18 cellular contexts compared by ENCODE assay signal in the genomic region with DNA sequence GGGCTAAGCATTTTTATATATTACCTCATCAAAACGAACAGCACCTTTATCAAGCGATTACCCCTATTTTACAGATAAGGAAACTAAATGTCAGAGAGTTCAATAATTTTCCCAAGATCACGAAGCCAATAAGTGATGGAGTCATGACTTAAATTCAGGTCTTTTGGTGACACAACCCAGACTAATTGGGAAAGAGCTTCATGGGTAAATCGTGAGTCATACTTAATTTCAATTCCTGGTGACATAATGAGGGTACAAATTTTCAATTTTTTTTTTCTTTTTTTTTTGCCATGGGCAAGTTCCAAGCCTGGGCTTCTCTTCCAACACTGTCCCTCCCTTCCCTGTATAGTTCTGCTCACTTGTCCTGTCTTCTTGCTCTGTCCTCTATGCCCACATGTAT. TPM values are rescaled to one million over a fixed set of nuclear protein-coding genes. Genes with fewer than 3 reads are reported as not detected.
DNase-seq lines count a peak whose midpoint lies in the region; ATAC-seq and TF ChIP-seq lines count a peak whose summit lies in the region.
"Had no signal": no experiment of that assay in that cellular context is flagged by ENCODE, and none has a peak within 500 bp of the region (broad histone marks: within the 10 kb centered on the region; RNA-seq: fewer than 3 reads in every experiment).

No MANE protein-coding gene starts in this region.

- H3K27me3 ChIP-seq in CD8-positive, alpha-beta T cell (ENCODE audit: insufficient read depth, low read length) = no peaks in the 10 kb centered on the region
- H3K27me3 ChIP-seq in Peyer's patch (no peaks in the 10 kb centered on the region), body of pancreas (no peaks in the 10 kb centered on the region)
- H3K27me3 ChIP-seq: gastrocnemius medialis had no signal

- H3K9me3 Mint-ChIP-seq in CD8-positive, alpha-beta T cell = no peaks in the 10 kb centered on the region
- H3K9me3 Mint-ChIP-seq in central memory CD8-positive, alpha-beta T cell = no peaks in the 10 kb centered on the region
- H3K9me3 Mint-ChIP-seq in activated CD8-positive, alpha-beta memory T cell treated with anti-CD3 and anti-CD28 coated beads, Interleukin-2, amount 10 ng/mL, durations not matched to agents 7 days and 5 days (ENCODE audit: low read depth) = no peaks in the 10 kb centered on the region

- H3K27ac Mint-ChIP-seq in CD8-positive, alpha-beta T cell = peak overlapping the region; percentile 96
- H3K27ac Mint-ChIP-seq in central memory CD8-positive, alpha-beta T cell (ENCODE audit: low read depth) = peak overlapping the region; percentile 88
- no peak overlapping the region for H3K27ac Mint-ChIP-seq in activated CD8-positive, alpha-beta memory T cell treated with anti-CD3 and anti-CD28 coated beads, Interleukin-2, amount 10 ng/mL, durations not matched to agents 7 days and 5 days

- DNase-seq in SIG-M5 treated with dmso at 0.1 percent for 504 hours (lab: John Stamatoyannopoulos, UW; ENCODE audit: unreplicated experiment) (peak; percentile 58), SIG-M5 (lab: John Stamatoyannopoulos, UW) (no peak), Peyer's patch (no peak), iPS-NIHi11 (ENCODE audit: low spot score) (no peak), body of pancreas (no peak)
- no peak for DNase-seq in CD8-positive, alpha-beta T cell
- no peak for DNase-seq in central memory CD8-positive, alpha-beta T cell (ENCODE audit: low spot score in 2 of 2)
- no peak for DNase-seq in activated CD8-positive, alpha-beta memory T cell treated with anti-CD3 and anti-CD28 coated beads, Interleukin-2, amount 10 ng/mL, durations not matched to agents 7 days and 5 days
- DNase-seq: 8988T, activated gamma-delta T cell, gastrocnemius medialis, NCI-H1105, right cardiac atrium had no signal

- POLR2A ChIA-PET in CD8-positive, alpha-beta T cell (lab: Charles Lee) = interaction anchor here (0.8 to 9.2 kb wide), 10 partner anchors 8 to 115 kb away, joined by 3 to 75 read pairs (median 6); a partner anchor contains a TSS

- intact Hi-C loops in CD8-positive, alpha-beta T cell (cut with DNase I, micrococcal nuclease) = loop anchor here (2.0 to 5.0 kb wide), 4 partner anchors 18 to 1515 kb away; a partner anchor contains a TSS
- intact Hi-C loops in body of pancreas (cut with DNase I) = no loop called here

- H3K4me1 ChIP-seq in CD8-positive, alpha-beta T cell (ENCODE audit: insufficient read depth, low read length) = peaks cover 46% of the 10 kb centered on the region
- H3K4me1 ChIP-seq in Peyer's patch (peaks cover 0 to 7% (median 4%) of the 10 kb centered on the region in 4 donors), body of pancreas (peaks cover 17% of the 10 kb centered on the region)
- H3K4me1 ChIP-seq: gastrocnemius medialis had no signal

- 70 to 75% methylated on average over 4 of the region's 4 CpGs for WGBS in body of pancreas, 2 donors

- no peaks in the 10 kb centered on the region for H3K27me3 Mint-ChIP-seq in CD8-positive, alpha-beta T cell (ENCODE audit: low read depth)
- H3K27me3 Mint-ChIP-seq in central memory CD8-positive, alpha-beta T cell = no peaks in the 10 kb centered on the region
- peaks cover 27% of the 10 kb centered on the region for H3K27me3 Mint-ChIP-seq in activated CD8-positive, alpha-beta memory T cell treated with anti-CD3 and anti-CD28 coated beads, Interleukin-2, amount 10 ng/mL, durations not matched to agents 7 days and 5 days

- CTCF ChIA-PET in CD8-positive, alpha-beta T cell (lab: Charles Lee) = interaction anchor here (0.9 to 18.7 kb wide), 7 partner anchors 15 to 131 kb away, joined by 3 to 628 read pairs (median 3); a partner anchor contains a TSS
- CTCF ChIA-PET in activated CD8-positive, alpha-beta memory T cell treated with anti-CD3 and anti-CD28 coated beads, Interleukin-2, amount 10 ng/mL, durations not matched to agents 7 days and 5 days (lab: Charles Lee) = interaction anchor here (1.1 to 15.8 kb wide), 8 partner anchors 8 to 131 kb away, joined by 3 to 488 read pairs (median 14); a partner anchor contains a TSS

- peak overlapping the region; percentile 51 for H3K27ac ChIP-seq in CD8-positive, alpha-beta T cell (ENCODE audit: low read depth, low read length)
- peak overlapping the region in 3 of 4 donors; percentile 22 to 73 (median 72) for H3K27ac ChIP-seq in Peyer's patch
- no peak overlapping the region for H3K27ac ChIP-seq in body of pancreas
- H3K27ac ChIP-seq: cardiac muscle cell, gastrocnemius medialis had no signal

- H3K4me3 Mint-ChIP-seq in CD8-positive, alpha-beta T cell = no peak overlapping the region
- H3K4me3 Mint-ChIP-seq in central memory CD8-positive, alpha-beta T cell = no peak overlapping the region
- H3K4me3 Mint-ChIP-seq in activated CD8-positive, alpha-beta memory T cell treated with anti-CD3 and anti-CD28 coated beads, Interleukin-2, amount 10 ng/mL, durations not matched to agents 7 days and 5 days = no peak overlapping the region

- H3K4me3 ChIP-seq in CD8-positive, alpha-beta T cell (ENCODE audit: low read depth, low read length) = no peak overlapping the region
- no peak overlapping the region for H3K4me3 ChIP-seq in Peyer's patch
- no peak overlapping the region for H3K4me3 ChIP-seq in body of pancreas
- H3K4me3 ChIP-seq: cardiac muscle cell, gastrocnemius medialis had no signal

- no peak for TF ChIP-seq CTCF in CD8-positive, alpha-beta T cell (IDR thresholded peaks at IDR 0.05)
- TF ChIP-seq CTCF in Peyer's patch (IDR thresholded peaks at IDR 0.05) = no peak
- TF ChIP-seq CTCF in body of pancreas (IDR thresholded peaks at IDR 0.05) = no peak

- no peaks in the 10 kb centered on the region for H3K36me3 ChIP-seq in CD8-positive, alpha-beta T cell (ENCODE audit: insufficient read depth, low read length)
- H3K36me3 ChIP-seq in Peyer's patch = no peaks in the 10 kb centered on the region
- no peaks in the 10 kb centered on the region for H3K36me3 ChIP-seq in body of pancreas (replicated peaks in 1 of 2; ENCODE audit: insufficient read depth in 1 of 2, low read depth in 2 of 2)
- H3K36me3 ChIP-seq: cardiac muscle cell, gastrocnemius medialis had no signal

- H3K4me1 Mint-ChIP-seq in CD8-positive, alpha-beta T cell (ENCODE audit: low read depth) = peaks cover 72% of the 10 kb centered on the region
- peaks cover 55% of the 10 kb centered on the region for H3K4me1 Mint-ChIP-seq in central memory CD8-positive, alpha-beta T cell
- peaks cover 94% of the 10 kb centered on the region for H3K4me1 Mint-ChIP-seq in activated CD8-positive, alpha-beta memory T cell treated with anti-CD3 and anti-CD28 coated beads, Interleukin-2, amount 10 ng/mL, durations not matched to agents 7 days and 5 days

- H3K9me3 ChIP-seq in CD8-positive, alpha-beta T cell (ENCODE audit: low read length) = no peaks in the 10 kb centered on the region
- H3K9me3 ChIP-seq in Peyer's patch (no peaks in the 10 kb centered on the region), body of pancreas (no peaks in the 10 kb centered on the region)
- H3K9me3 ChIP-seq: gastrocnemius medialis had no signal

- H3K36me3 Mint-ChIP-seq in CD8-positive, alpha-beta T cell = no peaks in the 10 kb centered on the region
- H3K36me3 Mint-ChIP-seq in central memory CD8-positive, alpha-beta T cell (ENCODE audit: insufficient read depth) = peaks cover 5% of the 10 kb centered on the region
- H3K36me3 Mint-ChIP-seq in activated CD8-positive, alpha-beta memory T cell treated with anti-CD3 and anti-CD28 coated beads, Interleukin-2, amount 10 ng/mL, durations not matched to agents 7 days and 5 days = no peaks in the 10 kb centered on the region

- ATAC-seq in CD8-positive, alpha-beta T cell = no peak
- ATAC-seq in central memory CD8-positive, alpha-beta T cell (replicated peaks; ENCODE audit: extremely low read depth, poor library complexity, severe bottlenecking) = no peak
- ATAC-seq in activated CD8-positive, alpha-beta memory T cell treated with anti-CD3 and anti-CD28 coated beads, Interleukin-2, amount 10 ng/mL, durations not matched to agents 7 days and 5 days = no peak
- ATAC-seq in body of pancreas = no peak
- ATAC-seq: gastrocnemius medialis, SK-N-SH treated with all-trans-retinoic acid at 6 μM for 48 hours had no signal

- TF ChIP-seq POLR2A in Peyer's patch (IDR thresholded peaks at IDR 0.05) (no peak), body of pancreas (IDR thresholded peaks at IDR 0.05) (no peak)

RNA-seq across cellular contexts. Expression of a gene that starts 30.1 kb away (rescaled TPM):
- 1 to 10 TPM in 1 of 2 experiments, under 1 TPM in 1; 0.78 to 1.0 TPM for total RNA-seq in CD8-positive, alpha-beta T cell
- total RNA-seq in Peyer's patch (1 to 10 TPM in 1 of 4 donors, under 1 TPM in 1, not detected in 2; 0.85 to 2.0 TPM), body of pancreas (1 to 10 TPM in 1 of 2 donors, not detected in 1; 1.0 TPM)
- not detected for total RNA-seq in activated CD8-positive, alpha-beta memory T cell treated with anti-CD3 and anti-CD28 coated beads, Interleukin-2, amount 10 ng/mL, durations not matched to agents 7 days and 5 days
- total RNA-seq: cardiac muscle cell, HT1080, lung microvascular endothelial cell, OCI-LY7 had no signal

RNA-seq across cellular contexts. Expression of a gene that starts 31.8 kb away (rescaled TPM):
- total RNA-seq in CD8-positive, alpha-beta T cell = not detected
- total RNA-seq in Peyer's patch (not detected), body of pancreas (not detected)
- total RNA-seq in activated CD8-positive, alpha-beta memory T cell treated with anti-CD3 and anti-CD28 coated beads, Interleukin-2, amount 10 ng/mL, durations not matched to agents 7 days and 5 days = not detected
- total RNA-seq: cardiac muscle cell, gastrocnemius medialis, HT1080, lung microvascular endothelial cell, OCI-LY7, right cardiac atrium had no signal

Comparison
In these comparisons a context has a peak if more than half of its experiments do, and no peak if none do; other contexts are left out.
1. H3K27ac ChIP-seq: peak in CD8-positive, alpha-beta T cell (single experiment) and Peyer's patch (3 of 4); none in body of pancreas (0 of 4).